8 cellular contexts compared by ENCODE assay signal in the genomic region with DNA sequence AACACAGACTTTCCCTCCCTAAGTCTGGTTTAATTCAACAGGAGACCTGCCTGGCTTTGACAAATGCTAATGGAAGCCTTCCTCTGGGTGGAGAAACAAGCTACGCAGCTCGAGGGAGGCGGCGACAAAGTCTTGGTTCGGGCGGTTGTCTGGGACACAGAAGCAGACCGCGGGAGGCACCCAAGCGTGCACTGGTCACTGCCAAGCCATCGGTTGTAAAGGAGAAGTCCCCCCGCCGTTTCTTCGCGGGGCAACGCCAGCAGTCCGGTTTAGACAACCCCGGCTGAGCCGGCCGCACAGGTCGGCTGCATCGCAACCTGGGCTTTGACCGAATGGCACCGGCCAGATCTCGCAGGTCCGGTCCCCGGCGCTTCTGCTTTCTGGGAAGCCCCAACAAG. TPM values are rescaled to one million over a fixed set of nuclear protein-coding genes. Genes with fewer than 3 reads are reported as not detected.
DNase-seq lines count a peak whose midpoint lies in the region; ATAC-seq and TF ChIP-seq lines count a peak whose summit lies in the region.

No MANE protein-coding gene starts in this region.

- H3K27me3 ChIP-seq in dorsolateral prefrontal cortex, result no peaks in the 10 kb centered on the region

- TF ChIP-seq CTCF in dorsolateral prefrontal cortex (IDR thresholded peaks at IDR 0.05 in 54 of 56, conservative IDR thresholded peaks at IDR 0.05 in 2 of 56; ENCODE audit: low read depth in 1 of 56, partially characterized antibody in 56 of 56) (no peak), lower leg skin (IDR thresholded peaks at IDR 0.05) (no peak)

- H3K4me1 Mint-ChIP-seq in T-cell, result peaks cover 49 to 56% (median 55%) of the 10 kb centered on the region in 3 donors

- ATAC-seq in GM18870 (IDR thresholded peaks at IDR 0.05; ENCODE audit: unreplicated experiment) (peak; percentile 19), HG03196 (IDR thresholded peaks at IDR 0.05; ENCODE audit: unreplicated experiment) (peak; percentile 23), T-cell (replicated peaks in 1 of 4) (no peak)

- no peak for TF ChIP-seq POLR2A in lower leg skin (IDR thresholded peaks at IDR 0.05)

- H3K36me3 Mint-ChIP-seq in T-cell, result peaks cover 13% of the 10 kb centered on the region

- POLR2A ChIA-PET in T-cell (lab: Charles Lee), result interaction anchor here in 1 of 2 donors (0.6 kb wide), 3 partner anchors 11 to 36 kb away, joined by 3 to 14 read pairs (median 7); no protein-coding TSS in a partner anchor

- no peaks in the 10 kb centered on the region for H3K27me3 Mint-ChIP-seq in T-cell

- H3K27ac ChIP-seq in dorsolateral prefrontal cortex, result peak overlapping the region; percentile 45 to 97 (median 91)

- intact Hi-C loops in dorsolateral prefrontal cortex (cut with DNase I) (loop anchor here (2.0 to 10.0 kb wide), 8 partner anchors 44 to 228 kb away; a partner anchor contains a TSS), lower leg skin (cut with DNase I; ENCODE audit: low total_unique reads) (no loop called here)

- peak overlapping the region; percentile 73 to 100 (median 97) for H3K4me3 ChIP-seq in dorsolateral prefrontal cortex
- H3K4me3 ChIP-seq in lower leg skin (ENCODE audit: low read depth, poor library complexity, severe bottlenecking), result peak overlapping the region; percentile 93

- 0% methylated on average over 21 to 24 of the region's 27 CpGs for WGBS in lower leg skin, 2 donors

- CTCF ChIA-PET in T-cell (lab: Charles Lee), result interaction anchor here in 1 of 2 donors (0.8 kb wide), 1 partner anchor 230 kb away, joined by 3 read pairs; no protein-coding TSS in a partner anchor

- peak; percentile 66 for DNase-seq in Ammon's horn (ENCODE audit: low spot score)
- peak in 21 of 34 experiments; percentile 2 to 29 (median 8) for DNase-seq in T-cell
- DNase-seq in dorsolateral prefrontal cortex, result peak in 8 of 10 donors; percentile 21 to 74 (median 66)
- peak; percentile 47 to 89 for DNase-seq in lower leg skin (ENCODE audit: low spot score in 2 of 2)
- DNase-seq in stimulated activated CD8-positive, alpha-beta memory T cell treated with anti-CD3 and anti-CD28 coated beads, Interleukin-4, amount 100 ng/mL, for 48 hours, result peak; percentile 53
- DNase-seq in NCI-H2171 treated with DMSO at 0.1 percent for 48 hours (lab: John Stamatoyannopoulos, UW), result no peak

- H3K9me3 Mint-ChIP-seq in T-cell, result no peaks in the 10 kb centered on the region

- peak overlapping the region; percentile 57 to 82 for H3K27ac Mint-ChIP-seq in T-cell

- H3K4me3 Mint-ChIP-seq in T-cell, result peak overlapping the region; percentile 83 to 88 (median 88)

RNA-seq across cellular contexts. Expression of a gene that starts 0.6 kb away (rescaled TPM):
- 100 to 1,000 TPM in 3 of 5 donors, 10 to 100 TPM in 2; 95.5 to 106 (median 102) TPM for total RNA-seq in T-cell
- total RNA-seq in dorsolateral prefrontal cortex, result 100 to 1,000 TPM in 117 of 120 experiments, 10 to 100 TPM in 3; 91.8 to 145 (median 122) TPM
- 10 to 100 TPM; 36.8 to 52.6 (median 51.3) TPM for total RNA-seq in lower leg skin

RNA-seq across cellular contexts. Expression of a gene that starts 0.8 kb away (rescaled TPM):
- total RNA-seq in T-cell (10 to 100 TPM; 41.8 to 53.7 (median 48.2) TPM), dorsolateral prefrontal cortex (10 to 100 TPM; 21.8 to 36.9 (median 28.7) TPM), lower leg skin (10 to 100 TPM; 20.7 to 38.3 (median 27.9) TPM)

RNA-seq across cellular contexts. Expression of a gene that starts 44.1 kb away (rescaled TPM):
- total RNA-seq in T-cell (10 to 100 TPM; 12.1 to 20.2 (median 13.2) TPM), dorsolateral prefrontal cortex (100 to 1,000 TPM in 114 of 120 experiments, 10 to 100 TPM in 6; 92.8 to 242 (median 139) TPM), lower leg skin (10 to 100 TPM in 2 of 4 donors, 1 to 10 TPM in 2; 7.3 to 15.8 (median 10.2) TPM)

RNA-seq across cellular contexts. Expression of a gene that starts 51.3 kb away (rescaled TPM):
- not detected for total RNA-seq in T-cell
- total RNA-seq in dorsolateral prefrontal cortex, result 1 to 10 TPM in 1 of 120 experiments, under 1 TPM in 1, not detected in 118; 0.78 to 1.0 TPM
- 10 to 100 TPM in 1 of 4 donors, 1 to 10 TPM in 2, not detected in 1; 6.6 to 10.6 (median 7.6) TPM for total RNA-seq in lower leg skin

RNA-seq across cellular contexts. Expression of a gene that starts 58.4 kb away (rescaled TPM):
- not detected for total RNA-seq in T-cell
- total RNA-seq in dorsolateral prefrontal cortex, result 1 to 10 TPM in 60 of 120 experiments, under 1 TPM in 16, not detected in 44; 0.33 to 5.6 (median 1.7) TPM
- not detected for total RNA-seq in lower leg skin

Comparison
In these comparisons a context has a peak if more than half of its experiments do, and no peak if none do; other contexts are left out.
1. ATAC-seq: peak in GM18870 (single experiment) and HG03196 (single experiment); none in T-cell (0 of 4).
2. RNA of a gene that starts 44.1 kb away (total RNA-seq): 92.8 to 242 TPM in dorsolateral prefrontal cortex; 12.1 to 20.2 TPM in T-cell and 7.3 to 15.8 TPM in lower leg skin; every median in the first group is over 4 times any median in the second.